13 cellular contexts compared by ENCODE assay signal in the genomic region with DNA sequence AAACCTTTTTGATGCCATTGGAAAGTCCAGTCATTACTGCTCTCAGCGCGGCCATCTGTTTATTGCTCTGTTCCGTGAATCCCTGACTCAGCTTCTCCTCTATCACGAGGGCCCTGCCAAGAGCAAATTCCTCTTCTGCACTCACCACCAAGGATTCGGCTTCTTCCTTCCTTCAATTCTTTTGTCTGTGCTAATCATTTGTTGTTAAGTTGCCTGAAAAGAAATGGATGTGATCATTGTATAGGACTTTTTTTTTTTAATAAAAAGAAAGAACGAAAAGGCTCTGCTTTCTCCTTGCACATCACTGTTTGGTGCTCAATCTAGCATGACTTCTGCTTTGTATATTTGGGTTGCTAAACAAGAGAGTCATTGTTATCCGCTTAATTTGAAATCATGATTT.
DNase-seq lines count a peak whose midpoint lies in the region; ATAC-seq and TF ChIP-seq lines count a peak whose summit lies in the region.
"Had no signal": no experiment of that assay in that cellular context is flagged by ENCODE, and none has a peak within 500 bp of the region (broad histone marks: within the 10 kb centered on the region; RNA-seq: fewer than 3 reads in every experiment).

No MANE protein-coding gene starts in this region.

- H3K4me1 ChIP-seq in skeletal muscle tissue (ENCODE audit: control insufficient read depth in 3 of 3, insufficient read depth in 3 of 3, low read length in 3 of 3) (peaks cover 0 to 4% (median 0%) of the 10 kb centered on the region in 3 donors), GM23338 (ENCODE audit: insufficient read depth) (no peaks in the 10 kb centered on the region)

- H3F3A ChIP-seq in GM23338 (replicated peaks; ENCODE audit: low read depth): no peaks in the 10 kb centered on the region

- H3K4me1 Mint-ChIP-seq in GM23338: no peaks in the 10 kb centered on the region
- no peaks in the 10 kb centered on the region for H3K4me1 Mint-ChIP-seq in activated CD4-positive, alpha-beta memory T cell treated with anti-CD3 and anti-CD28 coated beads for 36 hours (ENCODE audit: low read depth)
- H3K4me1 Mint-ChIP-seq: activated CD4-positive, alpha-beta T cell treated with anti-CD3 and anti-CD28 coated beads, Interleukin-2, amount 10 ng/mL, durations not matched to agents 24 days and 14 days; activated naive CD4-positive, alpha-beta T cell treated with anti-CD3 and anti-CD28 coated beads, Interleukin-2, amount 50 U/mL, for 24 hours had no signal

- no peaks in the 10 kb centered on the region for H3K36me3 Mint-ChIP-seq in GM23338 (ENCODE audit: low read depth)
- no peaks in the 10 kb centered on the region for H3K36me3 Mint-ChIP-seq in activated CD4-positive, alpha-beta memory T cell treated with anti-CD3 and anti-CD28 coated beads for 36 hours
- H3K36me3 Mint-ChIP-seq: activated naive CD4-positive, alpha-beta T cell treated with anti-CD3 and anti-CD28 coated beads, Interleukin-2, amount 50 U/mL, for 24 hours had no signal

- peaks cover 6% of the 10 kb centered on the region; the same call in 1 of the 3 replicates for H3K9me3 Mint-ChIP-seq in GM23338
- no peaks in the 10 kb centered on the region for H3K9me3 Mint-ChIP-seq in activated CD4-positive, alpha-beta memory T cell treated with anti-CD3 and anti-CD28 coated beads for 36 hours
- H3K9me3 Mint-ChIP-seq: activated CD4-positive, alpha-beta T cell treated with anti-CD3 and anti-CD28 coated beads, Interleukin-2, amount 10 ng/mL, durations not matched to agents 24 days and 14 days; activated naive CD4-positive, alpha-beta T cell treated with anti-CD3 and anti-CD28 coated beads, Interleukin-2, amount 50 U/mL, for 24 hours had no signal

- CTCF ChIA-PET in activated CD4-positive, alpha-beta memory T cell treated with anti-CD3 and anti-CD28 coated beads for 36 hours (lab: Charles Lee): interaction anchor here (0.7 kb wide), 1 partner anchor 360 kb away, joined by 3 read pairs; no protein-coding TSS in a partner anchor

- POLR2A ChIA-PET in activated CD4-positive, alpha-beta memory T cell treated with anti-CD3 and anti-CD28 coated beads for 36 hours (lab: Charles Lee): no interaction called here

- H3K27ac Mint-ChIP-seq in GM23338: no peak overlapping the region
- no peak overlapping the region for H3K27ac Mint-ChIP-seq in activated CD4-positive, alpha-beta memory T cell treated with anti-CD3 and anti-CD28 coated beads for 36 hours
- H3K27ac Mint-ChIP-seq: activated CD4-positive, alpha-beta T cell treated with anti-CD3 and anti-CD28 coated beads, Interleukin-2, amount 10 ng/mL, durations not matched to agents 24 days and 14 days; activated naive CD4-positive, alpha-beta T cell treated with anti-CD3 and anti-CD28 coated beads, Interleukin-2, amount 50 U/mL, for 24 hours had no signal

- H3K27me3 ChIP-seq in skeletal muscle tissue (ENCODE audit: control insufficient read depth in 3 of 3, insufficient read depth in 3 of 3, low read length in 3 of 3) (no peaks in the 10 kb centered on the region), GM23338 (ENCODE audit: insufficient read depth) (no peaks in the 10 kb centered on the region)

- no peaks in the 10 kb centered on the region for H4K20me1 ChIP-seq in GM23338 (replicated peaks; ENCODE audit: insufficient read depth)

- intact Hi-C loops in activated CD4-positive, alpha-beta memory T cell treated with anti-CD3 and anti-CD28 coated beads for 36 hours (cut with micrococcal nuclease): no loop called here

- H3K9me3 ChIP-seq in skeletal muscle tissue (ENCODE audit: control insufficient read depth in 3 of 3, low read length in 3 of 3): peaks cover 0 to 5% (median 3%) of the 10 kb centered on the region in 3 donors

- H3K79me2 ChIP-seq in GM23338 (replicated peaks; ENCODE audit: insufficient read depth): no peaks in the 10 kb centered on the region

- H3K27me3 Mint-ChIP-seq in GM23338 (ENCODE audit: insufficient read depth, low read depth, poor library complexity): peaks cover 4% of the 10 kb centered on the region
- H3K27me3 Mint-ChIP-seq in activated CD4-positive, alpha-beta memory T cell treated with anti-CD3 and anti-CD28 coated beads for 36 hours: peaks cover 7% of the 10 kb centered on the region
- H3K27me3 Mint-ChIP-seq: activated CD4-positive, alpha-beta T cell treated with anti-CD3 and anti-CD28 coated beads, Interleukin-2, amount 10 ng/mL, durations not matched to agents 24 days and 14 days had no signal

- no peak for TF ChIP-seq CTCF in GM23338 (conservative IDR thresholded peaks at IDR 0.05; ENCODE audit: low read depth in 2 of 2)

- H3K9ac ChIP-seq in skeletal muscle tissue (ENCODE audit: low read depth in 1 of 3, low read length in 3 of 3): no peak overlapping the region

- DNase-seq in GM03348 (ENCODE audit: low spot score) (peak; percentile 79), caudate nucleus (lab: John Stamatoyannopoulos, UW) (peak in 34 of 61 donors; percentile 0 to 44 (median 10)), hypothalamus (lab: John Stamatoyannopoulos, UW) (peak in 30 of 51 donors; percentile 1 to 64 (median 8)), GM23338 (ENCODE audit: low spot score) (no peak), H4 (ENCODE audit: low spot score) (no peak)
- no peak for DNase-seq in activated CD4-positive, alpha-beta memory T cell treated with anti-CD3 and anti-CD28 coated beads for 36 hours
- DNase-seq: activated CD4-positive, alpha-beta T cell treated with anti-CD3 and anti-CD28 coated beads, Interleukin-2, amount 10 ng/mL, durations not matched to agents 24 days and 14 days; NCI-H187 treated with DMSO at 0.1 percent for 48 hours had no signal

- no peaks in the 10 kb centered on the region for H3K36me3 ChIP-seq in skeletal muscle tissue (ENCODE audit: control insufficient read depth in 3 of 3, insufficient read depth in 3 of 3, low read length in 3 of 3)
- no peaks in the 10 kb centered on the region for H3K36me3 ChIP-seq in GM23338 (ENCODE audit: insufficient read depth)

- H3K4me3 ChIP-seq in skeletal muscle tissue (ENCODE audit: low read length in 3 of 3) (no peak overlapping the region), GM23338 (no peak overlapping the region)

- no peak overlapping the region for H3K4me2 ChIP-seq in GM23338

- peak overlapping the region; percentile 82 for H3K27ac ChIP-seq in caudate nucleus (ENCODE audit: low read depth, low read length)
- peak overlapping the region; percentile 20 for H3K27ac ChIP-seq in skeletal muscle tissue (ENCODE audit: low read depth, low read length)
- no peak overlapping the region for H3K27ac ChIP-seq in GM23338 (ENCODE audit: low read depth)

- H3K9me2 ChIP-seq in GM23338 (ENCODE audit: insufficient read depth): peaks cover 13% of the 10 kb centered on the region

- no peak for ATAC-seq in GM18498 (IDR thresholded peaks at IDR 0.05; ENCODE audit: unreplicated experiment)
- ATAC-seq in GM23338: no peak
- ATAC-seq: HCT116 had no signal

- H3K4me3 Mint-ChIP-seq in GM23338: no peak overlapping the region
- no peak overlapping the region for H3K4me3 Mint-ChIP-seq in activated CD4-positive, alpha-beta memory T cell treated with anti-CD3 and anti-CD28 coated beads for 36 hours
- H3K4me3 Mint-ChIP-seq: activated CD4-positive, alpha-beta T cell treated with anti-CD3 and anti-CD28 coated beads, Interleukin-2, amount 10 ng/mL, durations not matched to agents 24 days and 14 days; activated naive CD4-positive, alpha-beta T cell treated with anti-CD3 and anti-CD28 coated beads, Interleukin-2, amount 50 U/mL, for 24 hours; neural crest cell had no signal

- H2AFZ ChIP-seq in GM23338: no peak overlapping the region

TF ChIP-seq in GM23338, 12 proteins besides CTCF, POLR2A, EP300 and RAD21 (continues in another document):
- TF ChIP-seq EZH2phosphoT487 (IDR thresholded peaks at IDR 0.05; ENCODE audit: unreplicated experiment) (no peak), JUNB (IDR thresholded peaks at IDR 0.05; ENCODE audit: unreplicated experiment) (no peak), NANOG (IDR thresholded peaks at IDR 0.05; ENCODE audit: borderline replicate concordance) (no peak), EZH2 (IDR thresholded peaks at IDR 0.05; ENCODE audit: low read depth, unreplicated experiment) (no peak), ZNF114 (CRISPR knock-in tag; IDR thresholded peaks at IDR 0.05) (no peak), CREB1 (CRISPR knock-in tag; IDR thresholded peaks at IDR 0.05; ENCODE audit: low read depth) (no peak), ZNF331 (CRISPR knock-in tag; IDR thresholded peaks at IDR 0.05; ENCODE audit: low read depth) (no peak)
- TF ChIP-seq, protein P1, sequence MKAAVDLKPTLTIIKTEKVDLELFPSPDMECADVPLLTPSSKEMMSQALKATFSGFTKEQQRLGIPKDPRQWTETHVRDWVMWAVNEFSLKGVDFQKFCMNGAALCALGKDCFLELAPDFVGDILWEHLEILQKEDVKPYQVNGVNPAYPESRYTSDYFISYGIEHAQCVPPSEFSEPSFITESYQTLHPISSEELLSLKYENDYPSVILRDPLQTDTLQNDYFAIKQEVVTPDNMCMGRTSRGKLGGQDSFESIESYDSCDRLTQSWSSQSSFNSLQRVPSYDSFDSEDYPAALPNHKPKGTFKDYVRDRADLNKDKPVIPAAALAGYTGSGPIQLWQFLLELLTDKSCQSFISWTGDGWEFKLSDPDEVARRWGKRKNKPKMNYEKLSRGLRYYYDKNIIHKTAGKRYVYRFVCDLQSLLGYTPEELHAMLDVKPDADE (IDR thresholded peaks at IDR 0.05): no peak
- TF ChIP-seq, protein P2, sequence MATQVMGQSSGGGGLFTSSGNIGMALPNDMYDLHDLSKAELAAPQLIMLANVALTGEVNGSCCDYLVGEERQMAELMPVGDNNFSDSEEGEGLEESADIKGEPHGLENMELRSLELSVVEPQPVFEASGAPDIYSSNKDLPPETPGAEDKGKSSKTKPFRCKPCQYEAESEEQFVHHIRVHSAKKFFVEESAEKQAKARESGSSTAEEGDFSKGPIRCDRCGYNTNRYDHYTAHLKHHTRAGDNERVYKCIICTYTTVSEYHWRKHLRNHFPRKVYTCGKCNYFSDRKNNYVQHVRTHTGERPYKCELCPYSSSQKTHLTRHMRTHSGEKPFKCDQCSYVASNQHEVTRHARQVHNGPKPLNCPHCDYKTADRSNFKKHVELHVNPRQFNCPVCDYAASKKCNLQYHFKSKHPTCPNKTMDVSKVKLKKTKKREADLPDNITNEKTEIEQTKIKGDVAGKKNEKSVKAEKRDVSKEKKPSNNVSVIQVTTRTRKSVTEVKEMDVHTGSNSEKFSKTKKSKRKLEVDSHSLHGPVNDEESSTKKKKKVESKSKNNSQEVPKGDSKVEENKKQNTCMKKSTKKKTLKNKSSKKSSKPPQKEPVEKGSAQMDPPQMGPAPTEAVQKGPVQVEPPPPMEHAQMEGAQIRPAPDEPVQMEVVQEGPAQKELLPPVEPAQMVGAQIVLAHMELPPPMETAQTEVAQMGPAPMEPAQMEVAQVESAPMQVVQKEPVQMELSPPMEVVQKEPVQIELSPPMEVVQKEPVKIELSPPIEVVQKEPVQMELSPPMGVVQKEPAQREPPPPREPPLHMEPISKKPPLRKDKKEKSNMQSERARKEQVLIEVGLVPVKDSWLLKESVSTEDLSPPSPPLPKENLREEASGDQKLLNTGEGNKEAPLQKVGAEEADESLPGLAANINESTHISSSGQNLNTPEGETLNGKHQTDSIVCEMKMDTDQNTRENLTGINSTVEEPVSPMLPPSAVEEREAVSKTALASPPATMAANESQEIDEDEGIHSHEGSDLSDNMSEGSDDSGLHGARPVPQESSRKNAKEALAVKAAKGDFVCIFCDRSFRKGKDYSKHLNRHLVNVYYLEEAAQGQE (IDR thresholded peaks at IDR 0.05; ENCODE audit: unreplicated experiment): no peak

Comparison
In these comparisons a context has a peak if more than half of its experiments do, and no peak if none do; other contexts are left out.
1. DNase-seq: peak in GM03348 (single experiment), caudate nucleus (34 of 61) and hypothalamus (30 of 51); none in GM23338 (single experiment), H4 (single experiment) and activated CD4-positive, alpha-beta memory T cell treated with anti-CD3 and anti-CD28 coated beads for 36 hours (single experiment).